Comparison of ENCODE assay signal across 11 cellular contexts in the genomic region with DNA sequence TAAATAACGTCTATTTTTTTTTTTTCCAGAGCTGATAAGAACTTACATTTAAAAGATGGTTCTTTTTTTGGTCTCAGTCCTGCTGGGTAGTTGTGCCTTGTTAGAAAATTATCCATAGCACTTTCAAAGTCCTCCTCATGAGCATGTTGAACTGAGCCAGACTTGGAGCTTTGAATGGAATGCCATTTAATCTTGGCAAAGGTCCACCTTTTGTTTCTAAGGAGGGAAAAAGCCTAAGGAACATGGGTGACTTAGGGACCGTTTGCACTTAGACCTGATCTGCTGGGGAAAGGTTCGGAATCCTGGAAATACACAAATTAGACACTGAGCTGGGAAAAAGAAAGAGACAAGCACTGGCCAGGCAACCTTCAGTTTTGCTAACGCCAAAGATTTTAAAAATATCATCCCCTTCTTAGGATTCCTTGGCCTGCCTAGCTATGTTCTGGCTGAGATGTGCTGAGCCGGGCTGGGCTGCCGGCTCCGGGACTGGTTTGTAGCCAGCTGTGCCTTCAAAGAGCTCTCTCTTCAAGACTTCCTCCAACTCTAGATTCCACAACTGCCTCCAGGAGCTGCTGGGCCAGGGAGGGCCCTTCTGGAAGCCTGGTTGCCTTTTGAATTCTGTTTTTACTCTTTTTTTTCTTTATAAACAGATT.
A peak's percentile ranks its signal among the peaks of the same experiment; 100 is the strongest.
DNase-seq lines count a peak whose midpoint lies in the region; ATAC-seq and TF ChIP-seq lines count a peak whose summit lies in the region.
"Had no signal": no experiment of that assay in that cellular context is flagged by ENCODE, and none has a peak within 500 bp of the region (broad histone marks: within the 10 kb centered on the region; RNA-seq: fewer than 3 reads in every experiment).

No MANE protein-coding gene starts in this region.

- peaks cover 9% of the 10 kb centered on the region for H3K4me1 ChIP-seq in rectal smooth muscle tissue (ENCODE audit: control insufficient read depth, insufficient read depth, low read length)
- no peaks in the 10 kb centered on the region for H3K4me1 ChIP-seq in right lobe of liver

- H3K36me3 ChIP-seq in rectal smooth muscle tissue (ENCODE audit: control insufficient read depth, insufficient read depth, low read length) (no peaks in the 10 kb centered on the region), right lobe of liver (no peaks in the 10 kb centered on the region)

- H3K4me3 ChIP-seq in rectal smooth muscle tissue (ENCODE audit: low read length) (no peak overlapping the region), right lobe of liver (no peak overlapping the region)

- 79% methylated on average over 5 of the region's 7 CpGs for WGBS in right lobe of liver (ENCODE audit: insufficient coverage, low coverage, low lambda C conversion rate, missing lambda C conversion rate)

- H3K9ac ChIP-seq in rectal smooth muscle tissue (ENCODE audit: low read length), result no peak overlapping the region

- H3K27ac Mint-ChIP-seq in T-helper 17 cell, result peak overlapping the region; percentile 3
- H3K27ac Mint-ChIP-seq: endodermal cell had no signal

- no peaks in the 10 kb centered on the region for H3K27me3 ChIP-seq in rectal smooth muscle tissue (ENCODE audit: control insufficient read depth, insufficient read depth, low read length)
- H3K27me3 ChIP-seq in right lobe of liver, result no peaks in the 10 kb centered on the region

- H3K27ac ChIP-seq in rectal smooth muscle tissue (ENCODE audit: low read depth, low read length) (peak overlapping the region; percentile 45), right lobe of liver (no peak overlapping the region)

- TF ChIP-seq CTCF in right lobe of liver (IDR thresholded peaks at IDR 0.05), result no peak

- no peak overlapping the region for H3K4me3 Mint-ChIP-seq in T-helper 17 cell
- H3K4me3 Mint-ChIP-seq: endodermal cell had no signal

- no peaks in the 10 kb centered on the region for H3K27me3 Mint-ChIP-seq in T-helper 17 cell

- intact Hi-C loops in left cardiac atrium (cut with DNase I) (loop anchor here in 1 of 2 donors (5.0 kb wide), 1 partner anchor 605 kb away; no protein-coding TSS in a partner anchor), right lobe of liver (cut with DNase I) (loop anchor here in 1 of 2 donors (10.0 kb wide), 1 partner anchor 188 kb away; no protein-coding TSS in a partner anchor)

- H3K9me3 ChIP-seq in T-helper 17 cell (ENCODE audit: control insufficient read depth, low read length, poor library complexity, severe bottlenecking) (no peaks in the 10 kb centered on the region), right lobe of liver (no peaks in the 10 kb centered on the region)

- H3K4me1 Mint-ChIP-seq in T-helper 17 cell, result peaks cover 37% of the 10 kb centered on the region

- peaks cover 4% of the 10 kb centered on the region for H3K36me3 Mint-ChIP-seq in T-helper 17 cell (ENCODE audit: low read depth)

- TF ChIP-seq POLR2A in right lobe of liver (IDR thresholded peaks at IDR 0.05), result no peak

- peak; percentile 36 for DNase-seq in AG20443 (ENCODE audit: low spot score)
- no peak for DNase-seq in T-helper 17 cell
- DNase-seq in left cardiac atrium, result peak; percentile 37
- DNase-seq in hippocampal formation (lab: John Stamatoyannopoulos, UW), result no peak
- no peak for DNase-seq in midbrain (lab: John Stamatoyannopoulos, UW)
- no peak for DNase-seq in stimulated activated CD4-positive, alpha-beta T cell treated with anti-CD3 and anti-CD28 coated beads, Interleukin-4, amount 100 ng/mL, for 24 hours
- DNase-seq in right lobe of liver, result no peak
- DNase-seq: endodermal cell; GDM1; stimulated activated naive CD8-positive, alpha-beta T cell treated with anti-CD3 and anti-CD28 coated beads, Interleukin-15, Interleukin-2, amounts not matched to agents 100 U/mL and 50 U/mL, for 24 hours had no signal

- ATAC-seq in T-helper 17 cell, result no peak
- peak; percentile 77 to 84 for ATAC-seq in left cardiac atrium
- no peak for ATAC-seq in right lobe of liver

Comparison
In these comparisons a context has a peak if more than half of its experiments do, and no peak if none do; other contexts are left out.
1. DNase-seq: peak in AG20443 (single experiment) and left cardiac atrium (single experiment); none in T-helper 17 cell (0 of 3), hippocampal formation (0 of 2), midbrain (single experiment), stimulated activated CD4-positive, alpha-beta T cell treated with anti-CD3 and anti-CD28 coated beads, Interleukin-4, amount 100 ng/mL, for 24 hours (single experiment) and right lobe of liver (0 of 3).
2. ATAC-seq: peak in left cardiac atrium (2 of 2); none in T-helper 17 cell (single experiment) and right lobe of liver (0 of 4).